ENCODE assay signal across 24 cellular contexts in the genomic region with DNA sequence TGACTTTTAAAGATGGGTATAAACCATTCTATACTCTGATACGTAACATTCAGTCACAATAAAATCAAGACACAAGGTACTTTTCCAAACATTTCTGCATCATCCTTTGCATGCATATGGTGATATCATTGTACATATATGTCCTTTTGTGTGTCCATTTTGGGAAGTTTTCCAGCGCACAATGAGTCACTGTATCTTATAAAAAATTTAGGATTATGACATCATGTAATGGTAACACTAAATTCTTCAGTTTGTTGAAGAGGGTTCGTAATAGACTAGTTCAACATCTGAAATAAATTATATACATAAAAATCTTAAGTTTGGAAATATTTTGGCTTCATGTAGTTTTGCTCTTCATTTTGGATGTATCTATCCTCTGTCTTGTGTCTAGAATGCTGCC.
"Had no signal": no experiment of that assay in that cellular context is flagged by ENCODE, and none has a peak within 500 bp of the region (broad histone marks: within the 10 kb centered on the region; RNA-seq: fewer than 3 reads in every experiment).

No MANE protein-coding gene starts in this region.

- ATAC-seq: activated CD8-positive, alpha-beta memory T cell treated with anti-CD3 and anti-CD28 coated beads, Interleukin-2, amount 10 ng/mL, durations not matched to agents 7 days and 5 days; activated CD8-positive, alpha-beta T cell treated with anti-CD3 and anti-CD28 coated beads, Interleukin-2, amount 10 ng/mL, durations not matched to agents 7 days and 5 days; activated T-helper 17 cell treated with anti-CD3 and anti-CD28 coated beads, Interleukin-2, amount 50 U/mL, for 72 hours; T-helper 17 cell; WTC11 had no signal

- H3K27me3 Mint-ChIP-seq: activated CD8-positive, alpha-beta memory T cell treated with anti-CD3 and anti-CD28 coated beads, Interleukin-2, amount 10 ng/mL, durations not matched to agents 7 days and 5 days; activated naive CD4-positive, alpha-beta T cell treated with anti-CD3 and anti-CD28 coated beads, Interleukin-2, amount 10 ng/mL, durations not matched to agents 7 days and 5 days; activated naive CD8-positive, alpha-beta T cell treated with anti-CD3 and anti-CD28 coated beads for 36 hours; activated T-helper 17 cell treated with anti-CD3 and anti-CD28 coated beads, Interleukin-2, amount 50 U/mL, for 72 hours; T-helper 17 cell had no signal

- H3K36me3 Mint-ChIP-seq: activated CD8-positive, alpha-beta memory T cell treated with anti-CD3 and anti-CD28 coated beads, Interleukin-2, amount 10 ng/mL, durations not matched to agents 7 days and 5 days; activated naive CD4-positive, alpha-beta T cell treated with anti-CD3 and anti-CD28 coated beads, Interleukin-2, amount 10 ng/mL, durations not matched to agents 7 days and 5 days; activated naive CD8-positive, alpha-beta T cell treated with anti-CD3 and anti-CD28 coated beads for 36 hours; WTC11 had no signal

- DNase-seq: activated CD4-positive, alpha-beta T cell treated with anti-CD3 and anti-CD28 coated beads for 48 hours; activated CD4-positive, alpha-beta T cell treated with anti-CD3 and anti-CD28 coated beads, Interleukin-2, amount 50 U/mL, for 4 hours; activated CD4-positive, CD25-positive, alpha-beta regulatory T cell treated with anti-CD3 and anti-CD28 coated beads, Interleukin-2, amount 50 U/mL, for 72 hours; activated CD8-positive, alpha-beta memory T cell treated with anti-CD3 and anti-CD28 coated beads, Interleukin-2, amount 10 ng/mL, durations not matched to agents 7 days and 5 days; activated CD8-positive, alpha-beta T cell treated with anti-CD3 and anti-CD28 coated beads, Interleukin-2, amount 10 ng/mL, durations not matched to agents 7 days and 5 days; activated gamma-delta T cell treated with Interleukin-2 at 50 U/mL for 16 hours; activated naive CD4-positive, alpha-beta T cell treated with anti-CD3 and anti-CD28 coated beads, Interleukin-2, amount 10 ng/mL, durations not matched to agents 7 days and 5 days; activated naive CD8-positive, alpha-beta T cell treated with anti-CD3 and anti-CD28 coated beads for 36 hours; activated T-cell treated with anti-CD3 and anti-CD28 coated beads, Interleukin-2, amount 50 U/mL, for 48 hours; central memory CD4-positive, alpha-beta T cell; MM.1S; NCI-H1105; NCI-H1436; NCI-H1694 treated with DMSO at 0.1 percent for 48 hours; NCI-H2029 treated with DMSO at 0.1 percent for 48 hours; NCI-H446; NCI-H524; SIG-M5; T-helper 17 cell; T-helper 9 cell had no signal

- H3K9me3 Mint-ChIP-seq: WTC11 had no signal

- H3K4me3 Mint-ChIP-seq: activated CD8-positive, alpha-beta memory T cell treated with anti-CD3 and anti-CD28 coated beads, Interleukin-2, amount 10 ng/mL, durations not matched to agents 7 days and 5 days; activated CD8-positive, alpha-beta T cell treated with anti-CD3 and anti-CD28 coated beads, Interleukin-2, amount 10 ng/mL, durations not matched to agents 7 days and 5 days; activated naive CD4-positive, alpha-beta T cell treated with anti-CD3 and anti-CD28 coated beads, Interleukin-2, amount 10 ng/mL, durations not matched to agents 7 days and 5 days; activated naive CD8-positive, alpha-beta T cell treated with anti-CD3 and anti-CD28 coated beads for 36 hours; activated T-helper 17 cell treated with anti-CD3 and anti-CD28 coated beads, Interleukin-2, amount 50 U/mL, for 72 hours; T-helper 17 cell; WTC11 had no signal

- FAIRE-seq: bronchial epithelial cell, RCC 7860 had no signal

- H3K4me1 Mint-ChIP-seq: activated CD8-positive, alpha-beta memory T cell treated with anti-CD3 and anti-CD28 coated beads, Interleukin-2, amount 10 ng/mL, durations not matched to agents 7 days and 5 days; activated naive CD4-positive, alpha-beta T cell treated with anti-CD3 and anti-CD28 coated beads, Interleukin-2, amount 10 ng/mL, durations not matched to agents 7 days and 5 days; activated naive CD8-positive, alpha-beta T cell treated with anti-CD3 and anti-CD28 coated beads for 36 hours; activated T-helper 17 cell treated with anti-CD3 and anti-CD28 coated beads, Interleukin-2, amount 50 U/mL, for 72 hours; T-helper 17 cell had no signal

- H3K27ac Mint-ChIP-seq: activated CD8-positive, alpha-beta memory T cell treated with anti-CD3 and anti-CD28 coated beads, Interleukin-2, amount 10 ng/mL, durations not matched to agents 7 days and 5 days; activated CD8-positive, alpha-beta T cell treated with anti-CD3 and anti-CD28 coated beads, Interleukin-2, amount 10 ng/mL, durations not matched to agents 7 days and 5 days; activated naive CD4-positive, alpha-beta T cell treated with anti-CD3 and anti-CD28 coated beads, Interleukin-2, amount 10 ng/mL, durations not matched to agents 7 days and 5 days; activated naive CD8-positive, alpha-beta T cell treated with anti-CD3 and anti-CD28 coated beads for 36 hours; activated T-helper 17 cell treated with anti-CD3 and anti-CD28 coated beads, Interleukin-2, amount 50 U/mL, for 72 hours; T-helper 17 cell; WTC11 had no signal
